In the genomic region with DNA sequence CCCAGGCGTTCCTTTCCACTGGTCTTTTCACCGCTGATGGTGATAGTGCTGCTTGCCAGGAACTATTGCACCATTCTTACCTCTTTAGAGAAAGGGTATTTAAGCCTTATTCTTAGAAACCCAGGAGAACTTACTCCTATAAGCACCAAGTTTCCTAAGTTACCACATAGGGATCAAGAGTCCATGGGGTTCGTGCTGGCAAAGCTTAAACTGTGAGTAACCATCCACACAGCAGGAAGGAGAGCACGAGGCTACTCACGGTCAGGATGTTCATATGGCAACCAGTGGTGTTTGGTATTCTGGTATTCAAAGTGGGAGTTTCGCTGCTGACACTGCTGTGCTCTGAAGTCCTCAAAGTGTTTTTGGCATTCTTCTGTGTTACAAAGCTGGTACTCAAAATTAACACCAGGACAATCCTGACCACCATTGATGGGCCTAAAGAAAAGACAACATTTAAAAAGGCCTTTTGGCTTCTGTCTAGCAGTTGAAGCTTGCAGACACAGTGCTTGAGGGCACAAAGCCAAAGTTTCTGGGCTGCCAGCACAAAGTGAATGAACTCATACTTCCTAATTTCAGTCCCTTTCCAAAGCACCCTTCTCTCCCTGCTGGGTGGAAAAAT, we compare ENCODE assay signal across 8 cellular contexts.
DNase-seq lines count a peak whose midpoint lies in the region; ATAC-seq and TF ChIP-seq lines count a peak whose summit lies in the region.

No MANE protein-coding gene starts in this region.

- H3K4me1 ChIP-seq in SK-N-SH (ENCODE audit: control insufficient read depth in 1 of 2, insufficient read depth in 2 of 2, low read depth in 1 of 2, low read length in 1 of 2) = peaks cover 11 to 14% of the 10 kb centered on the region in 2 experiments; a peak in 3 of 4 replicates

- peaks cover 15% of the 10 kb centered on the region for H3F3A ChIP-seq in SK-N-SH (replicated peaks; ENCODE audit: insufficient read depth)

- H3K4me3 ChIP-seq in SK-N-SH (ENCODE audit: low read depth in 2 of 2, low read length in 1 of 2) = 0 out of 4 replicates have a peak overlapping the region, but pooled peaks of 1 of the 2 experiments have one; percentile 4

- POLR2A ChIA-PET in SK-N-SH (lab: Yijun Ruan, JAX) = no interaction called here

- H2AFZ ChIP-seq in SK-N-SH (ENCODE audit: low read depth) = peak overlapping the region; percentile 72

- TF ChIP-seq EP300 in SK-N-SH (IDR thresholded peaks at IDR 0.05; ENCODE audit: borderline replicate concordance in 1 of 2, low read depth in 1 of 2, low read length in 1 of 2) = peak in 1 of 2 experiments; percentile 29; a peak in 1 of 4 replicates

- H3K9ac ChIP-seq in SK-N-SH = no peak overlapping the region; the same call in 1 of the 2 replicates

- peaks cover 20% of the 10 kb centered on the region for H3K4me1 Mint-ChIP-seq in Calu3 (ENCODE audit: low read depth, unreplicated experiment)
- H3K4me1 Mint-ChIP-seq in osteocyte (ENCODE audit: unreplicated experiment) = peaks cover 45% of the 10 kb centered on the region
- peaks cover 2% of the 10 kb centered on the region for H3K4me1 Mint-ChIP-seq in T-helper 17 cell

- peak overlapping the region; percentile 34 for H3K4me3 Mint-ChIP-seq in Calu3 (ENCODE audit: low read depth, unreplicated experiment)
- no peak overlapping the region for H3K4me3 Mint-ChIP-seq in osteocyte (ENCODE audit: unreplicated experiment)
- no peak overlapping the region for H3K4me3 Mint-ChIP-seq in T-helper 17 cell

- CTCF ChIA-PET in Calu3 (lab: Charles Lee) (interaction anchor here (2.2 kb wide), 1 partner anchor 9 kb away, joined by 6 read pairs; no protein-coding TSS in a partner anchor), SK-N-SH (lab: Yijun Ruan, JAX) (interaction anchor here (1.1 to 2.7 kb wide), 4 partner anchors 9 to 16 kb away, joined by 4 to 12 read pairs (median 7); no protein-coding TSS in a partner anchor)

- peak overlapping the region; percentile 22 for H3K4me2 ChIP-seq in SK-N-SH

- DNase-seq in Calu3 (peak; percentile 41), SK-N-SH (no peak), foreskin melanocyte (peak; percentile 96), osteocyte (ENCODE audit: extremely low spot score, unreplicated experiment) (no peak), NCI-H2081 treated with DMSO at 0.1 percent for 48 hours (lab: John Stamatoyannopoulos, UW) (no peak), UCSD-AML1 (lab: John Stamatoyannopoulos, UW; ENCODE audit: unreplicated experiment) (no peak), T-helper 17 cell (no peak)

- H3K9me3 ChIP-seq in SK-N-SH (no peaks in the 10 kb centered on the region), T-helper 17 cell (ENCODE audit: control insufficient read depth, low read length, poor library complexity, severe bottlenecking) (no peaks in the 10 kb centered on the region)

- TF ChIP-seq RAD21 in SK-N-SH (IDR thresholded peaks at IDR 0.05; ENCODE audit: low read length) = no peak

- H3K36me3 Mint-ChIP-seq in Calu3 (ENCODE audit: insufficient read depth, unreplicated experiment) (no peaks in the 10 kb centered on the region), osteocyte (ENCODE audit: unreplicated experiment) (no peaks in the 10 kb centered on the region), T-helper 17 cell (ENCODE audit: low read depth) (no peaks in the 10 kb centered on the region)

- no peaks in the 10 kb centered on the region for H3K9me3 Mint-ChIP-seq in Calu3 (ENCODE audit: low read depth, unreplicated experiment)
- H3K9me3 Mint-ChIP-seq in osteocyte (ENCODE audit: unreplicated experiment) = no peaks in the 10 kb centered on the region

- H3K27me3 ChIP-seq in SK-N-SH (ENCODE audit: insufficient read depth) = no peaks in the 10 kb centered on the region

- BruUV-seq in Calu3 (replicated peaks; lab: Mats Ljungman, UMichigan) = no TSS peak

- H4K20me1 ChIP-seq in SK-N-SH (ENCODE audit: insufficient read depth) = no peaks in the 10 kb centered on the region

- peak overlapping the region; percentile 68 for H3K27ac Mint-ChIP-seq in Calu3 (ENCODE audit: unreplicated experiment)
- peak overlapping the region; percentile 82 for H3K27ac Mint-ChIP-seq in osteocyte (ENCODE audit: unreplicated experiment)
- H3K27ac Mint-ChIP-seq in T-helper 17 cell = no peak overlapping the region

- intact Hi-C loops in Calu3 (cut with micrococcal nuclease; ENCODE audit: unreplicated experiment) = no loop called here

- H3K27ac ChIP-seq in SK-N-SH (ENCODE audit: low read depth in 2 of 2, low read length in 1 of 2) = peak overlapping the region; percentile 77 to 79

- H3K36me3 ChIP-seq in SK-N-SH (replicated peaks in 1 of 2; ENCODE audit: control insufficient read depth in 1 of 2, insufficient read depth in 2 of 2, low read length in 1 of 2) = no peaks in the 10 kb centered on the region

- H3K79me2 ChIP-seq in SK-N-SH (ENCODE audit: insufficient read depth) = no peaks in the 10 kb centered on the region

- ATAC-seq in HG02623 (IDR thresholded peaks at IDR 0.05; ENCODE audit: unreplicated experiment) (no peak), T-helper 17 cell (no peak)

- H3K27me3 Mint-ChIP-seq in Calu3 (ENCODE audit: unreplicated experiment) = no peaks in the 10 kb centered on the region
- H3K27me3 Mint-ChIP-seq in osteocyte (ENCODE audit: unreplicated experiment) = no peaks in the 10 kb centered on the region
- H3K27me3 Mint-ChIP-seq in T-helper 17 cell = peaks cover 12% of the 10 kb centered on the region

- H3K9me2 ChIP-seq in SK-N-SH = no peaks in the 10 kb centered on the region

- no peak for TF ChIP-seq CTCF in Calu3 (IDR thresholded peaks at IDR 0.05; ENCODE audit: unreplicated experiment)
- no peak for TF ChIP-seq CTCF in SK-N-SH (IDR thresholded peaks at IDR 0.05)
- no peak for TF ChIP-seq CTCF in osteocyte (IDR thresholded peaks at IDR 0.05)

- 48% methylated on average over 6 of the region's 6 CpGs for WGBS in SK-N-SH (ENCODE audit: low lambda C conversion rate)

TF ChIP-seq in SK-N-SH, 30 proteins besides CTCF, POLR2A, EP300 and RAD21:
- TF ChIP-seq, protein P1, sequence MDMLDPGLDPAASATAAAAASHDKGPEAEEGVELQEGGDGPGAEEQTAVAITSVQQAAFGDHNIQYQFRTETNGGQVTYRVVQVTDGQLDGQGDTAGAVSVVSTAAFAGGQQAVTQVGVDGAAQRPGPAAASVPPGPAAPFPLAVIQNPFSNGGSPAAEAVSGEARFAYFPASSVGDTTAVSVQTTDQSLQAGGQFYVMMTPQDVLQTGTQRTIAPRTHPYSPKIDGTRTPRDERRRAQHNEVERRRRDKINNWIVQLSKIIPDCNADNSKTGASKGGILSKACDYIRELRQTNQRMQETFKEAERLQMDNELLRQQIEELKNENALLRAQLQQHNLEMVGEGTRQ (IDR thresholded peaks at IDR 0.05; ENCODE audit: borderline replicate concordance, low read depth, low read length) = no peak
- TF ChIP-seq, protein P2, sequence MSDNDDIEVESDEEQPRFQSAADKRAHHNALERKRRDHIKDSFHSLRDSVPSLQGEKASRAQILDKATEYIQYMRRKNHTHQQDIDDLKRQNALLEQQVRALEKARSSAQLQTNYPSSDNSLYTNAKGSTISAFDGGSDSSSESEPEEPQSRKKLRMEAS (IDR thresholded peaks at IDR 0.05; ENCODE audit: low read depth) = peak; percentile 89
- TF ChIP-seq JUND (IDR thresholded peaks at IDR 0.05) (no peak), TCF12 (IDR thresholded peaks at IDR 0.05) (peak; percentile 64; the same call in 1 of the 2 replicates), RXRA (IDR thresholded peaks at IDR 0.05; ENCODE audit: borderline replicate concordance, low read depth) (peak; percentile 38; the same call in 1 of the 2 replicates), NFIC (IDR thresholded peaks at IDR 0.05; ENCODE audit: borderline replicate concordance) (peak; percentile 49; the same call in 1 of the 2 replicates), GABPA (IDR thresholded peaks at IDR 0.05; ENCODE audit: low read depth) (no peak), SIN3A (IDR thresholded peaks at IDR 0.05; ENCODE audit: borderline replicate concordance, low read depth, low read length) (no peak), NRF1 (IDR thresholded peaks at IDR 0.05; ENCODE audit: low read depth, low read length) (no peak), SMC3 (IDR thresholded peaks at IDR 0.05; ENCODE audit: low read depth, low read length) (no peak)
- TF ChIP-seq, protein P3, sequence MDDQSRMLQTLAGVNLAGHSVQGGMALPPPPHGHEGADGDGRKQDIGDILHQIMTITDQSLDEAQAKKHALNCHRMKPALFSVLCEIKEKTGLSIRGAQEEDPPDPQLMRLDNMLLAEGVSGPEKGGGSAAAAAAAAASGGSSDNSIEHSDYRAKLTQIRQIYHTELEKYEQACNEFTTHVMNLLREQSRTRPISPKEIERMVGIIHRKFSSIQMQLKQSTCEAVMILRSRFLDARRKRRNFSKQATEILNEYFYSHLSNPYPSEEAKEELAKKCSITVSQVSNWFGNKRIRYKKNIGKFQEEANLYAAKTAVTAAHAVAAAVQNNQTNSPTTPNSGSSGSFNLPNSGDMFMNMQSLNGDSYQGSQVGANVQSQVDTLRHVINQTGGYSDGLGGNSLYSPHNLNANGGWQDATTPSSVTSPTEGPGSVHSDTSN (IDR thresholded peaks at IDR 0.05) = peak; percentile 23; the same call in 1 of the 2 replicates
TF ChIP-seq in SK-N-SH: peak in this region for 5.

Comparison
In these comparisons a context has a peak if more than half of its experiments do, and no peak if none do; other contexts are left out.
1. DNase-seq: peak in Calu3 (single experiment) and foreskin melanocyte (single experiment); none in SK-N-SH (single experiment), osteocyte (single experiment), NCI-H2081 treated with DMSO at 0.1 percent for 48 hours (single experiment), UCSD-AML1 (single experiment) and T-helper 17 cell (0 of 3).